31 cellular contexts compared by ENCODE assay signal in the genomic region with DNA sequence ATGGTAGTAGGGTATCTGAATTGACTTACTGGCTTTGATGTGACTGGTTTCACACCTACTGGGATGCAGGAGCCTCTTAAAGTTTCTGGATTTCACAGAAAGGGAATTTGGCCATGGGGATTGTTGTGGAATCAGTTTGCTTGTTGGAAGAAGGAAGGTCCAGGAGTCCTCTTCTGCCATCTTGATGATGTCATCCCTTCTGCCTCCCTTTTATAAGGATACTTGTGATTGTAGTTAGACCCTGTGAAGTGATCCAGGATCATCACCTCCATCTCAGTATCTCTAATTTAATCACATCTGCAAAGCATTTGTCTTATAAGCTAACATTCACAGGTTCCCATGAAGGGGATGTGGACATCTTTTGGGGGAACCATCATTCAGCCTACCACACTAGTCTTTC.
DNase-seq lines count a peak whose midpoint lies in the region; ATAC-seq, FAIRE-seq and TF ChIP-seq lines count a peak whose summit lies in the region.
"Had no signal": no experiment of that assay in that cellular context is flagged by ENCODE, and none has a peak within 500 bp of the region (broad histone marks: within the 10 kb centered on the region; RNA-seq: fewer than 3 reads in every experiment).

No MANE protein-coding gene starts in this region.

- no peaks in the 10 kb centered on the region for H4K20me1 ChIP-seq in HepG2 (ENCODE audit: insufficient read depth, low read length)
- H4K20me1 ChIP-seq: BLaER1; BLaER1 treated with 17β-estradiol and CSF1 and Interleukin-3, amounts not matched to agents 10 nM and 100 nM had no signal

- TF ChIP-seq POLR2A in HepG2 (IDR thresholded peaks at IDR 0.05; ENCODE audit: insufficient read depth in 1 of 2, low read depth in 2 of 2, low read length in 2 of 2) (no peak), right lobe of liver (IDR thresholded peaks at IDR 0.05) (no peak)

- TF ChIP-seq RAD21 in HepG2 (CRISPR knock-in tag; IDR thresholded peaks at IDR 0.05), result no peak

- H3K4me1 ChIP-seq in HepG2 (ENCODE audit: insufficient read depth, low read length) (no peaks in the 10 kb centered on the region), right lobe of liver (no peaks in the 10 kb centered on the region)
- H3K4me1 ChIP-seq: A549; BE2C; BLaER1; BLaER1 treated with 17β-estradiol and CSF1 and Interleukin-3, amounts not matched to agents 10 nM and 100 nM; Caco-2 had no signal

- no peak overlapping the region for H3K4me3 ChIP-seq in HepG2 (replicated peaks in 1 of 3; ENCODE audit: insufficient read depth in 1 of 3, low read depth in 2 of 3, low read length in 3 of 3)
- no peak overlapping the region for H3K4me3 ChIP-seq in right lobe of liver
- no peak overlapping the region for H3K4me3 ChIP-seq in bronchial epithelial cell (ENCODE audit: low read depth, low read length)
- H3K4me3 ChIP-seq: A549; BLaER1; BLaER1 treated with 17β-estradiol and CSF1 and Interleukin-3, amounts not matched to agents 10 nM and 100 nM had no signal

- in situ Hi-C loops in HepG2 (cut with HindIII; ENCODE audit: extremely low pct_ligation_motif_present, low pct_unique_long_range_greater_than_20kb), result no loop called here

- H3K9me3 ChIP-seq in HepG2 (ENCODE audit: low read length) (peaks cover 19% of the 10 kb centered on the region), right lobe of liver (no peaks in the 10 kb centered on the region)
- H3K9me3 ChIP-seq: BE2C had no signal

- no peak for DNase-seq in HepG2 (ENCODE audit: low spot score)
- no peak for DNase-seq in right lobe of liver
- DNase-seq in bronchial epithelial cell (ENCODE audit: low read depth), result no peak
- DNase-seq in mucosa of gallbladder (ENCODE audit: low spot score), result no peak
- DNase-seq: 8988T; ACHN; AML-193; BE2C; C1 segment of cervical spinal cord; Caco-2; Calu3; CD4-positive, alpha-beta memory T cell; CD4-positive, alpha-beta T cell; CD4-positive, CD25-positive, alpha-beta regulatory T cell; CD8-positive, alpha-beta memory T cell; CD8-positive, alpha-beta T cell; COR-L47; DMS 273 treated with DMSO at 0.1 percent for 48 hours; DMS153; DMS53; DMS79; DMS79 treated with DMSO at 0.1 percent for 48 hours; DND-41; EL had no signal

- CTCF ChIA-PET in HepG2 (lab: Yijun Ruan, JAX; ENCODE audit: low intra/inter-chr PET ratio, low total read pairs), result no interaction called here

- ATAC-seq in HepG2, result no peak
- no peak for ATAC-seq in right lobe of liver
- ATAC-seq: A549; CD8-positive, alpha-beta T cell had no signal

- H3K9ac ChIP-seq in HepG2 (ENCODE audit: insufficient read depth, low read depth, low read length), result no peak overlapping the region
- H3K9ac ChIP-seq: BLaER1; BLaER1 treated with 17β-estradiol and CSF1 and Interleukin-3, amounts not matched to agents 10 nM and 100 nM had no signal

- no peaks in the 10 kb centered on the region for H3K79me2 ChIP-seq in HepG2 (ENCODE audit: insufficient read depth, low read length)

- POLR2A ChIA-PET in HepG2 (lab: Yijun Ruan, JAX), result no interaction called here

- no TSS peak for BruUV-seq in HepG2 (replicated peaks; lab: Mats Ljungman, UMichigan)

- H3K4me2 ChIP-seq in HepG2 (ENCODE audit: low read depth, low read length), result no peak overlapping the region
- H3K4me2 ChIP-seq: A549; BLaER1; BLaER1 treated with 17β-estradiol and CSF1 and Interleukin-3, amounts not matched to agents 10 nM and 100 nM had no signal

- intact Hi-C loops in HepG2 (cut with micrococcal nuclease; ENCODE audit: unreplicated experiment) (no loop called here), right lobe of liver (cut with DNase I) (no loop called here)

- no peak for FAIRE-seq in HepG2 (lab: Jason Lieb, UNC)
- peak; percentile 47 for FAIRE-seq in bronchial epithelial cell (lab: Jason Lieb, UNC)
- FAIRE-seq: A204.1, A549, D721Med had no signal

- no peak overlapping the region for H2AFZ ChIP-seq in HepG2 (ENCODE audit: low read length)

- H3K27ac ChIP-seq in HepG2 (ENCODE audit: extremely low read length, insufficient read depth, low read length) (no peak overlapping the region), right lobe of liver (no peak overlapping the region)
- H3K27ac ChIP-seq: 22Rv1; A549; BLaER1; BLaER1 treated with 17β-estradiol and CSF1 and Interleukin-3, amounts not matched to agents 10 nM and 100 nM; C4-2B had no signal

- TF ChIP-seq EP300 in HepG2 (IDR thresholded peaks at IDR 0.05; ENCODE audit: low read depth in 2 of 2, low read length in 2 of 2) (no peak), HepG2 (CRISPR knock-in tag; IDR thresholded peaks at IDR 0.05; ENCODE audit: borderline replicate concordance) (no peak)

- H3K36me3 ChIP-seq in HepG2 (replicated peaks in 1 of 2; ENCODE audit: control insufficient read depth in 1 of 2, insufficient read depth in 2 of 2, low read length in 2 of 2) (peaks cover 13 to 22% of the 10 kb centered on the region in 2 experiments; a peak in 4 of 5 replicates), right lobe of liver (no peaks in the 10 kb centered on the region), bronchial epithelial cell (ENCODE audit: control insufficient read depth, insufficient read depth, low read length) (no peaks in the 10 kb centered on the region)
- H3K36me3 ChIP-seq: BE2C had no signal

- no peak for TF ChIP-seq CTCF in HepG2 (CRISPR knock-in tag; IDR thresholded peaks at IDR 0.05)
- TF ChIP-seq CTCF in right lobe of liver (IDR thresholded peaks at IDR 0.05), result no peak
- no peak for TF ChIP-seq CTCF in bronchial epithelial cell (IDR thresholded peaks at IDR 0.05; ENCODE audit: insufficient read depth, low read length, severe bottlenecking)

- H3K27me3 ChIP-seq in HepG2 (ENCODE audit: control insufficient read depth in 1 of 2, insufficient read depth in 2 of 2, low read length in 2 of 2) (no peaks in the 10 kb centered on the region), right lobe of liver (no peaks in the 10 kb centered on the region), bronchial epithelial cell (ENCODE audit: control insufficient read depth, insufficient read depth, low read length) (no peaks in the 10 kb centered on the region)
- H3K27me3 ChIP-seq: BE2C; BLaER1; BLaER1 treated with 17β-estradiol and CSF1 and Interleukin-3, amounts not matched to agents 10 nM and 100 nM had no signal

TF ChIP-seq in HepG2, 621 proteins besides CTCF, POLR2A, EP300 and RAD21:
- TF ChIP-seq SP1 (IDR thresholded peaks at IDR 0.05) (no peak), SP1 (CRISPR knock-in tag; IDR thresholded peaks at IDR 0.05) (no peak), ATF7 (IDR thresholded peaks at IDR 0.05) (peak; percentile 95), ATF7 (CRISPR knock-in tag; IDR thresholded peaks at IDR 0.05) (no peak)
